ENCODE assay signal across 20 cellular contexts in genomic region chr4:35697203-35697736, GRCh38.
A peak's percentile ranks its signal among the peaks of the same experiment; 100 is the strongest.
DNase-seq lines count a peak whose midpoint lies in the region; ATAC-seq lines count a peak whose summit lies in the region.
"Had no signal": no experiment of that assay in that cellular context is flagged by ENCODE, and none has a peak within 500 bp of the region (broad histone marks: within the 10 kb centered on the region; RNA-seq: fewer than 3 reads in every experiment).

No MANE protein-coding gene starts in this region.

- peaks cover 9% of the 10 kb centered on the region for H3K9me3 Mint-ChIP-seq in stimulated activated memory B cell treated with anti-CD40 and anti-IgM and Interleukin-4, amounts not matched to agents 10 μg/mL and 1 μg/mL and 100 μg/mL, for 72 hours

- no peak overlapping the region for H3K27ac Mint-ChIP-seq in stimulated activated memory B cell treated with anti-CD40 and anti-IgM and Interleukin-4, amounts not matched to agents 10 μg/mL and 1 μg/mL and 100 μg/mL, for 72 hours
- H3K27ac Mint-ChIP-seq: activated naive CD4-positive, alpha-beta T cell treated with anti-CD3 and anti-CD28 coated beads, Interleukin-2, amount 50 U/mL, for 72 hours; CD8-positive, alpha-beta T cell had no signal

- no peak overlapping the region for H3K4me3 Mint-ChIP-seq in stimulated activated memory B cell treated with anti-CD40 and anti-IgM and Interleukin-4, amounts not matched to agents 10 μg/mL and 1 μg/mL and 100 μg/mL, for 72 hours
- H3K4me3 Mint-ChIP-seq: CD8-positive, alpha-beta T cell had no signal

- no peaks in the 10 kb centered on the region for H3K36me3 Mint-ChIP-seq in stimulated activated memory B cell treated with anti-CD40 and anti-IgM and Interleukin-4, amounts not matched to agents 10 μg/mL and 1 μg/mL and 100 μg/mL, for 72 hours
- H3K36me3 Mint-ChIP-seq: activated naive CD4-positive, alpha-beta T cell treated with anti-CD3 and anti-CD28 coated beads, Interleukin-2, amount 50 U/mL, for 72 hours; CD8-positive, alpha-beta T cell had no signal

- H3K27me3 Mint-ChIP-seq in stimulated activated memory B cell treated with anti-CD40 and anti-IgM and Interleukin-4, amounts not matched to agents 10 μg/mL and 1 μg/mL and 100 μg/mL, for 72 hours = no peaks in the 10 kb centered on the region

- ATAC-seq in GM18511 (IDR thresholded peaks at IDR 0.05; ENCODE audit: unreplicated experiment) (peak; percentile 91), GM19463 (IDR thresholded peaks at IDR 0.05; ENCODE audit: unreplicated experiment) (peak; percentile 92), HG02840 (IDR thresholded peaks at IDR 0.05; ENCODE audit: low FRiP score, unreplicated experiment) (peak; percentile 63), HG03432 (IDR thresholded peaks at IDR 0.05; ENCODE audit: unreplicated experiment) (peak; percentile 89)
- ATAC-seq in stimulated activated memory B cell treated with anti-CD40 and anti-IgM and Interleukin-4, amounts not matched to agents 10 μg/mL and 1 μg/mL and 100 μg/mL, for 72 hours = no peak
- ATAC-seq: activated naive CD4-positive, alpha-beta T cell treated with anti-CD3 and anti-CD28 coated beads, Interleukin-2, amount 50 U/mL, for 72 hours; body of pancreas; CD8-positive, alpha-beta T cell; gastrocnemius medialis; left lobe of liver; sciatic nerve had no signal

- H3K4me1 Mint-ChIP-seq in stimulated activated memory B cell treated with anti-CD40 and anti-IgM and Interleukin-4, amounts not matched to agents 10 μg/mL and 1 μg/mL and 100 μg/mL, for 72 hours = no peaks in the 10 kb centered on the region

- no peak for DNase-seq in foreskin melanocyte
- DNase-seq in retina = no peak
- no peak for DNase-seq in OCI-M1 (lab: John Stamatoyannopoulos, UW)
- DNase-seq: activated CD4-positive, alpha-beta T cell treated with anti-CD3 and anti-CD28 coated beads, Interleukin-2, amount 50 U/mL, for 1 hour; activated T-cell treated with anti-CD3 and anti-CD28 coated beads, Interleukin-2, amount 50 U/mL, for 1 hour; body of pancreas; CD8-positive, alpha-beta T cell; cortex of kidney; gastrocnemius medialis; NCI-H2029 treated with DMSO at 0.1 percent for 48 hours; NCI-H524 treated with DMSO at 0.1 percent for 48 hours; stimulated activated CD4-positive, alpha-beta T cell treated with anti-CD3 and anti-CD28 coated beads, Interleukin-1b, Interleukin-23, amount 100 ng/mL, for 48 hours had no signal
